1 cellular context compared by ENCODE assay signal in genomic region chr22:30435674-30436126, GRCh38.
TF ChIP-seq lines count a peak whose summit lies in the region.

No MANE protein-coding gene starts in this region.

TF ChIP-seq in endothelial cell of umbilical vein, 7 proteins besides CTCF, POLR2A, EP300 and RAD21:
- TF ChIP-seq JUN (IDR thresholded peaks at IDR 0.05; ENCODE audit: borderline replicate concordance, insufficient read depth, insufficient read length, low read depth) (no peak), MYC (IDR thresholded peaks at IDR 0.05; ENCODE audit: low read depth, low read length) (no peak), GATA2 (IDR thresholded peaks at IDR 0.05; ENCODE audit: insufficient read depth, insufficient read length, low read depth, low read length) (peak; percentile 15), POLR2AphosphoS5 (IDR thresholded peaks at IDR 0.05; ENCODE audit: insufficient read depth, low read depth, low read length) (peak; percentile 77)
